8 cellular contexts compared by ENCODE assay signal in the genomic region with DNA sequence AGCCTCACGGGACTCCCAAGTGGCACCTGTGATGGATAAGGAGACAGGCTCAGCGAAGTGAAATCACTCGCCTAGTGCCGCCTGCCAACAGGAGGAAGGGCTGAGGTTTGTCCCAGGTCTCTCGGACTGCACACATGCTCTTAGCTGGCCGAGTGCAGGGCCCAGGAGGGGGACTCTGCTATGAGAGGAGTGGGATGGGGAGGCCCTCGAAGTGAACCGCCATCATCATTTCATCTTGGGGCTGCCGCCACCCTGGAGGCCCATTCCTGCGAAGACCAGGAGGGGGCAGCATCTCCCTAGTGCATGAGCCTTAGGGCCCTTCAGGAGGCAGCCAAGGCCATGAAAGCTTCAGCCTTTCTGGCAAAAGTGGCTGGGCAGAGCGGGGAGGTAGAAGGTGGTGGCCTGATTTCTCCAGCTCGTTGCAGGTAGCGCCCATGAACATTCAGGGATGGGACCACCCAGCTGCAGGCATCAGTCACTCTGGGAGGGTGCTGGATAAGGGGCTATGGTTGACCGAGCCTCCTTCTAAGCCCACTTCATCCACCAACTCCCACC. TPM values are rescaled to one million over a fixed set of nuclear protein-coding genes. Genes with fewer than 3 reads are reported as not detected.
DNase-seq lines count a peak whose midpoint lies in the region; ATAC-seq, FAIRE-seq and TF ChIP-seq lines count a peak whose summit lies in the region.

No MANE protein-coding gene starts in this region.

- H3K4me3 ChIP-seq in mesenchymal stem cell (ENCODE audit: insufficient read depth in 1 of 2, low read depth in 1 of 2, low read length in 2 of 2), result no peak overlapping the region

- no peak for FAIRE-seq in D721Med (lab: Jason Lieb, UNC)

- H3K27ac ChIP-seq in mesenchymal stem cell (ENCODE audit: low read length, poor library complexity, severe bottlenecking), result no peak overlapping the region

- H3K4me1 ChIP-seq in mesenchymal stem cell (ENCODE audit: control insufficient read depth, insufficient read depth, low read depth, low read length), result peaks cover 5% of the 10 kb centered on the region

- no peak overlapping the region for H2AFZ ChIP-seq in mesenchymal stem cell (ENCODE audit: low read depth, low read length)

- 0 out of 2 replicates have a peak, but pooled peaks cover 2% of the 10 kb centered on the region for H3K27me3 Mint-ChIP-seq in HFFc6 (ENCODE audit: insufficient read depth)
- H3K27me3 Mint-ChIP-seq in activated CD8-positive, alpha-beta T cell treated with anti-CD3 and anti-CD28 coated beads for 36 hours, result no peaks in the 10 kb centered on the region

- no peak overlapping the region for H2AK5ac ChIP-seq in mesenchymal stem cell (ENCODE audit: low read length, severe bottlenecking)

- H3K4ac ChIP-seq in mesenchymal stem cell (ENCODE audit: low read depth in 1 of 2, low read length in 2 of 2), result no peak overlapping the region

- H3K36me3 Mint-ChIP-seq in HFFc6 (ENCODE audit: low read depth), result peaks cover 18% of the 10 kb centered on the region
- H3K36me3 Mint-ChIP-seq in activated CD8-positive, alpha-beta T cell treated with anti-CD3 and anti-CD28 coated beads for 36 hours (ENCODE audit: low read depth), result peaks cover 6% of the 10 kb centered on the region

- H3K4me1 Mint-ChIP-seq in HFFc6 (ENCODE audit: low read depth), result peaks cover 12% of the 10 kb centered on the region
- peaks cover 2% of the 10 kb centered on the region for H3K4me1 Mint-ChIP-seq in activated CD8-positive, alpha-beta T cell treated with anti-CD3 and anti-CD28 coated beads for 36 hours (ENCODE audit: low read depth)

- peaks cover 64 to 68% of the 10 kb centered on the region in 2 experiments for H3K36me3 ChIP-seq in mesenchymal stem cell (ENCODE audit: control insufficient read depth in 1 of 2, insufficient read depth in 2 of 2, low read depth in 1 of 2, low read length in 2 of 2)

- 58% methylated on average over 12 of the region's 14 CpGs for WGBS in mesenchymal stem cell

- TF ChIP-seq CTCF in D721Med (IDR thresholded peaks at IDR 0.05; ENCODE audit: insufficient read depth, missing control alignments), result peak; percentile 100
- peak; percentile 95 for TF ChIP-seq CTCF in HFFc6 (IDR thresholded peaks at IDR 0.05)
- TF ChIP-seq CTCF in activated CD8-positive, alpha-beta T cell treated with anti-CD3 and anti-CD28 coated beads for 36 hours (IDR thresholded peaks at IDR 0.05), result peak; percentile 86

- H3K79me1 ChIP-seq in mesenchymal stem cell (replicated peaks; ENCODE audit: low read length, poor library complexity, severe bottlenecking), result peaks cover 2% of the 10 kb centered on the region

- H4K91ac ChIP-seq in mesenchymal stem cell (ENCODE audit: low read length), result no peak overlapping the region

- H3K23ac ChIP-seq in mesenchymal stem cell (ENCODE audit: low read length in 2 of 2), result no peak overlapping the region

- peak overlapping the region; percentile 16 for H3K9ac ChIP-seq in mesenchymal stem cell (ENCODE audit: low read length)

- peak overlapping the region; percentile 57 for H4K8ac ChIP-seq in mesenchymal stem cell (ENCODE audit: low read length)

- CTCF ChIA-PET in activated CD8-positive, alpha-beta T cell treated with anti-CD3 and anti-CD28 coated beads for 36 hours (lab: Charles Lee), result interaction anchor here (0.6 to 5.9 kb wide), 48 partner anchors 8 to 492 kb away, joined by 3 to 85 read pairs (median 4); a partner anchor contains a TSS

- no peak overlapping the region for H2BK12ac ChIP-seq in mesenchymal stem cell (ENCODE audit: low read length in 2 of 2)

- H3K14ac ChIP-seq in mesenchymal stem cell (ENCODE audit: low read length in 2 of 2), result no peak overlapping the region

- no peaks in the 10 kb centered on the region for H3K27me3 ChIP-seq in mesenchymal stem cell (ENCODE audit: control insufficient read depth in 1 of 2, insufficient read depth in 1 of 2, low read length in 2 of 2)

- peak; percentile 98 for ATAC-seq in activated CD8-positive, alpha-beta T cell treated with anti-CD3 and anti-CD28 coated beads for 36 hours
- ATAC-seq in GM19397 (IDR thresholded peaks at IDR 0.05; ENCODE audit: unreplicated experiment), result no peak

- no peak overlapping the region for H2BK120ac ChIP-seq in mesenchymal stem cell (ENCODE audit: low read depth, low read length)

- DNase-seq in D721Med (ENCODE audit: insufficient read length, low spot score) (peak; percentile 94), HFFc6 (peak; percentile 49), NCI-H460 (ENCODE audit: extremely low read depth, low read depth) (peak; percentile 74), ecto neural progenitor cell (ENCODE audit: low spot score) (peak; percentile 87), mesenchymal stem cell (peak; percentile 65)
- DNase-seq in activated CD8-positive, alpha-beta T cell treated with anti-CD3 and anti-CD28 coated beads for 36 hours, result peak; percentile 84
- DNase-seq in stimulated activated CD8-positive, alpha-beta memory T cell treated with anti-CD3 and anti-CD28 coated beads, Interleukin-4, amount 100 ng/mL, for 48 hours, result peak; percentile 90

- H3K9me3 ChIP-seq in mesenchymal stem cell (ENCODE audit: control insufficient read depth, low read length), result no peaks in the 10 kb centered on the region

- no peak overlapping the region for H3K4me3 Mint-ChIP-seq in HFFc6
- no peak overlapping the region for H3K4me3 Mint-ChIP-seq in activated CD8-positive, alpha-beta T cell treated with anti-CD3 and anti-CD28 coated beads for 36 hours

- H2BK5ac ChIP-seq in mesenchymal stem cell (ENCODE audit: low read depth, low read length, poor library complexity, severe bottlenecking), result no peak overlapping the region

- no peak overlapping the region for H3K27ac Mint-ChIP-seq in HFFc6
- H3K27ac Mint-ChIP-seq in activated CD8-positive, alpha-beta T cell treated with anti-CD3 and anti-CD28 coated beads for 36 hours, result peak overlapping the region; percentile 42

- no peak overlapping the region for H2BK15ac ChIP-seq in mesenchymal stem cell (ENCODE audit: low read depth, poor library complexity, severe bottlenecking)

- intact Hi-C loops in activated CD8-positive, alpha-beta T cell treated with anti-CD3 and anti-CD28 coated beads for 36 hours (cut with micrococcal nuclease), result loop anchor here (5.0 kb wide), 1 partner anchor 172 kb away; no protein-coding TSS in a partner anchor

- POLR2A ChIA-PET in activated CD8-positive, alpha-beta T cell treated with anti-CD3 and anti-CD28 coated beads for 36 hours (lab: Charles Lee), result interaction anchor here (1.0 to 1.4 kb wide), 11 partner anchors 8 to 172 kb away, joined by 3 to 7 read pairs (median 4); a partner anchor contains a TSS

- no peak overlapping the region for H3K4me2 ChIP-seq in mesenchymal stem cell (ENCODE audit: low read length, poor library complexity, severe bottlenecking)

- no peaks in the 10 kb centered on the region for H3K9me3 Mint-ChIP-seq in HFFc6
- H3K9me3 Mint-ChIP-seq in activated CD8-positive, alpha-beta T cell treated with anti-CD3 and anti-CD28 coated beads for 36 hours, result no peaks in the 10 kb centered on the region

- no peak overlapping the region for H3K18ac ChIP-seq in mesenchymal stem cell (ENCODE audit: low read depth in 1 of 2, low read length in 2 of 2)

RNA-seq across cellular contexts. Expression of a gene that starts 17.3 kb away (rescaled TPM):
- 1 to 10 TPM in 2 of 6 experiments, under 1 TPM in 4; 0.52 to 1.1 (median 0.82) TPM for total RNA-seq in HFFc6 (2021; fragmentation: NEBNext Ultra II Directional; extraction: Animal tissue kit (Norgen Biotek cat#: 25700))
- 0.06 and 0.17 TPM in 2 replicates for total RNA-seq in NCI-H460 (2014; rRNA removed; shearing (Covaris generic))
- 0.24 and 0.46 TPM in 2 replicates for polyA plus RNA-seq in NCI-H460 (2014; cell fraction: nucleus; rRNA removed)
- total RNA-seq in activated CD8-positive, alpha-beta T cell treated with anti-CD3 and anti-CD28 coated beads for 36 hours, result 100 to 1,000 TPM; 215 to 218 TPM
- polyA plus RNA-seq in mesenchymal stem cell (2013, experiment 1 of 2), result 0.93 TPM
- polyA plus RNA-seq in mesenchymal stem cell (2013, experiment 2 of 2), result 1.2 TPM

RNA-seq across cellular contexts. Expression of a gene that starts 19.8 kb away (rescaled TPM):
- total RNA-seq in HFFc6 (2021; fragmentation: NEBNext Ultra II Directional; extraction: Animal tissue kit (Norgen Biotek cat#: 25700)), result 10 to 100 TPM; 15.1 to 19.6 (median 17.1) TPM
- total RNA-seq in NCI-H460 (2014; rRNA removed; shearing (Covaris generic)), result 1.6 and 2.5 TPM in 2 replicates
- 5.1 and 7.9 TPM in 2 replicates for polyA plus RNA-seq in NCI-H460 (2014; cell fraction: nucleus; rRNA removed)
- total RNA-seq in activated CD8-positive, alpha-beta T cell treated with anti-CD3 and anti-CD28 coated beads for 36 hours, result 10 to 100 TPM; 14.3 to 14.9 TPM
- 15.5 TPM for polyA plus RNA-seq in mesenchymal stem cell (2013, experiment 1 of 2)
- 15.3 TPM for polyA plus RNA-seq in mesenchymal stem cell (2013, experiment 2 of 2)

Comparison
In these comparisons a context has a peak if more than half of its experiments do, and no peak if none do; other contexts are left out.
1. RNA of a gene that starts 17.3 kb away (total RNA-seq): 215 to 218 TPM in activated CD8-positive, alpha-beta T cell treated with anti-CD3 and anti-CD28 coated beads for 36 hours; 0.52 to 1.1 TPM in HFFc6 and 0.06 to 0.17 TPM in NCI-H460; every median in the first group is over 100 times any median in the second.
2. Peak in every context shown above with its lines, with median percentiles within 50 percentile points of each other: DNase-seq and CTCF ChIP-seq.